In the genomic region with DNA sequence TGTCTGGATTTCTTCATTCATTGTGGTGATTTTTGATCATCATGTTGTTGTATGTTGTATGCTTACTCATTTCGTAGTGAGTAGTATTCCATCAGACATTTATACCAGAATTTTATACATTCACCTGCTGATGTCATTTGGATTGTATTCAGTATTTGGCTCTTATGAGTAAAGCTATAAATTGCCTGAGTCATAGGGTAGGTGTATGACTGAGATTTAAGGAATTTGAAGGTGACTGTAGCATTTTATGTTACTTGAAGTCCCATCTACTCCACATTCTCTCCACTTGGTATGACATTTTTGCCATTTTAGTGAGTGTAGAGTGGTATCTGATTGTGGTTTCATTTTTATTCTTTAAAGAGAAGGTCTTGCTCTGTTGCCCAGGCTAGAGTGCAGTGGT, we compare ENCODE assay signal across 17 cellular contexts.
"Had no signal": no experiment of that assay in that cellular context is flagged by ENCODE, and none has a peak within 500 bp of the region (broad histone marks: within the 10 kb centered on the region; RNA-seq: fewer than 3 reads in every experiment).

No MANE protein-coding gene starts in this region.

- H3K9me3 ChIP-seq: adrenal gland, body of pancreas, testis had no signal

- H3K36me3 ChIP-seq: adrenal gland, esophagus muscularis mucosa, upper lobe of right lung had no signal

- H3K4me3 ChIP-seq: adrenal gland, body of pancreas, esophagus muscularis mucosa, testis, upper lobe of right lung had no signal

- H3K27ac Mint-ChIP-seq: endodermal cell; nephron progenitor cell; stimulated activated naive CD8-positive, alpha-beta T cell treated with anti-CD3 and anti-CD28 coated beads, Interleukin-15, Interleukin-2, amounts not matched to agents 100 ng/mL and 50 ng/mL, for 24 hours had no signal

- H3K4me1 ChIP-seq: adrenal gland, body of pancreas, esophagus muscularis mucosa, upper lobe of right lung had no signal

- H3K27ac ChIP-seq: adrenal gland, body of pancreas, esophagus muscularis mucosa, testis, upper lobe of right lung had no signal

- H3K27me3 ChIP-seq: adrenal gland, body of pancreas, testis, upper lobe of right lung had no signal

- H3K4me1 Mint-ChIP-seq: endodermal cell, nephron progenitor cell had no signal

- H3K4me3 Mint-ChIP-seq: endodermal cell; nephron progenitor cell; stimulated activated naive CD8-positive, alpha-beta T cell treated with anti-CD3 and anti-CD28 coated beads, Interleukin-15, Interleukin-2, amounts not matched to agents 100 ng/mL and 50 ng/mL, for 24 hours had no signal

- DNase-seq: activated naive CD4-positive, alpha-beta T cell treated with anti-CD3 and anti-CD28 coated beads, Interleukin-2, amount 50 U/mL, for 16 hours; activated T-cell treated with anti-CD3 and anti-CD28 coated beads, Interleukin-2, amount 50 U/mL, for 1 hour; body of pancreas; dermis blood vessel endothelial cell; endodermal cell; foreskin fibroblast; head of caudate nucleus; islet precursor cell; left ventricle myocardium superior; nephron progenitor cell; stimulated activated CD4-positive, alpha-beta T cell treated with anti-CD3 and anti-CD28 coated beads, Interleukin-15, amount 100 ng/mL, for 24 hours; stimulated activated CD4-positive, alpha-beta T cell treated with anti-CD3 and anti-CD28 coated beads, Interleukin-4, amount 100 ng/mL, for 24 hours; testis; upper lobe of right lung had no signal
